ENCODE assay signal across 8 cellular contexts in genomic region chr10:24518981-24519597, GRCh38.
DNase-seq lines count a peak whose midpoint lies in the region; ATAC-seq and FAIRE-seq lines count a peak whose summit lies in the region.

No MANE protein-coding gene starts in this region.

- H3K27ac Mint-ChIP-seq in immature natural killer cell = no peak overlapping the region

- H3K36me3 Mint-ChIP-seq in immature natural killer cell = no peaks in the 10 kb centered on the region

- no peaks in the 10 kb centered on the region for H3K9me3 ChIP-seq in SK-N-MC (ENCODE audit: low read depth, low read length)

- in situ Hi-C loops in T47D (cut with HindIII; ENCODE audit: low pct_unique_long_range_greater_than_20kb, low sequenced_read_pairs) = no loop called here

- peaks cover 7% of the 10 kb centered on the region; the same call in 1 of the 2 replicates for H3K36me3 ChIP-seq in SK-N-MC (ENCODE audit: insufficient read depth, low read length)

- peaks cover 7 to 16% of the 10 kb centered on the region in 2 donors for H3K4me1 Mint-ChIP-seq in immature natural killer cell

- H3K27ac ChIP-seq in SK-N-MC = peak overlapping the region; percentile 80

- no peak for ATAC-seq in HG03135 (IDR thresholded peaks at IDR 0.05; ENCODE audit: unreplicated experiment)

- H3K4me3 ChIP-seq in SK-N-MC = peak overlapping the region; percentile 28; the same call in 1 of the 2 replicates

- DNase-seq in DMS 273 (lab: John Stamatoyannopoulos, UW; ENCODE audit: unreplicated experiment) (peak; percentile 70), DMS 273 treated with DMSO at 0.1 percent for 48 hours (lab: John Stamatoyannopoulos, UW) (no peak), HTR-8/SVneo (ENCODE audit: insufficient read length, low spot score) (peak; percentile 78), SK-N-MC (ENCODE audit: low read depth, low spot score) (no peak), T47D (ENCODE audit: low read depth in 1 of 2, low spot score in 1 of 2) (peak; percentile 42 to 70), immature natural killer cell (peak in 2 of 3 donors; percentile 2 to 3)
- peak; percentile 11 to 32 (median 20) for DNase-seq in stimulated activated CD4-positive, alpha-beta T cell treated with anti-CD3 and anti-CD28 coated beads, Interleukin-1b, Interleukin-23, amount 100 ng/mL, for 24 hours (ENCODE audit: low read depth in 4 of 4, low spot score in 1 of 4)

- peak; percentile 90 for FAIRE-seq in HTR-8/SVneo (lab: Jason Lieb, UNC)

- peak overlapping the region in 1 of 5 donors; percentile 7 for H3K4me3 Mint-ChIP-seq in immature natural killer cell

- H3K27me3 Mint-ChIP-seq in immature natural killer cell (ENCODE audit: low read depth in 3 of 3) = peaks cover 0 to 7% (median 0%) of the 10 kb centered on the region in 3 donors

- H3K9ac ChIP-seq in SK-N-MC (ENCODE audit: insufficient read length) = no peak overlapping the region

- H3K9me3 Mint-ChIP-seq in immature natural killer cell = peaks cover 0 to 4% (median 0%) of the 10 kb centered on the region in 6 donors

Comparison
In these comparisons a context has a peak if more than half of its experiments do, and no peak if none do; other contexts are left out.
1. DNase-seq: peak in DMS 273 (single experiment), HTR-8/SVneo (single experiment), T47D (2 of 2), immature natural killer cell (2 of 3) and stimulated activated CD4-positive, alpha-beta T cell treated with anti-CD3 and anti-CD28 coated beads, Interleukin-1b, Interleukin-23, amount 100 ng/mL, for 24 hours (4 of 4); none in DMS 273 treated with DMSO at 0.1 percent for 48 hours (single experiment) and SK-N-MC (single experiment).